In the genomic region with DNA sequence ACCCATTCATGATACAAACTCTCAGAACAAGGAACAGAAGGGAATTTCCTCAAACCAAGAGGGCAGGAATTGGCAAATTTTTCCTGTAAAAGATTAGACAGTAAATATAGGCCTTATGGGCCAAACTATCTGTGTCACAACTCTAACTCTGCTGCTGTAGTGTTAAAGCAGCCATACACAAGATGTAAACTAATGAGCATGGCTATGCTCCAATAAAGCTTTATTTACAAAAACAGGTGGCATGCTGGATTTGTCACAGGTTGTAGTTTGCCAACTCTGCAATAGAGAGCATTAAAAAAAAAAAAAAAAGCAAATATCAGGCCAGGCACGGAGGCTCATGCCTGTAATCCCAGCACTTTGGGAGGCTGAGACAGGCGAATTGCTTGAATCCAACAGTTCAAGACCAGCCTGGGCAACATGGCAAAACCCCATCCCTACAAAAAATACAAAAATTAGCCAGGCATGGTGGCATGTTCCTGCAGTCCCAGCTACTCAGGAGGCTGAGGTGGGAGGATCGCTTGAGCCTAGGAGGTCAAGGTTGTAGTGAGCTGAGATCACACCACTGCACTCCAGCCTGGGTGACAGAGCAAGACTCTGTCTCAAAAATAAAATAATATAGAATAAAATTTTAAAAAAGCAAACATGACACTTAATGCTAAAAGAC, we compare ENCODE assay signal across 9 cellular contexts. TPM values are rescaled to one million over a fixed set of nuclear protein-coding genes. Genes with fewer than 3 reads are reported as not detected.
"Had no signal": no experiment of that assay in that cellular context is flagged by ENCODE, and none has a peak within 500 bp of the region (broad histone marks: within the 10 kb centered on the region; RNA-seq: fewer than 3 reads in every experiment).

No MANE protein-coding gene starts in this region.

RNA-seq across cellular contexts. Expression of a gene that starts 24.7 kb away (rescaled TPM):
- total RNA-seq: epithelial cell of proximal tubule; fibroblast of villous mesenchyme; mammary epithelial cell; mucosa of gallbladder; natural killer cell; sciatic nerve; T-helper 1 cell treated with Interleukin-12 subunit alpha and Interleukin-12 subunit beta and Interleukin-4 antibody, amounts not matched to agents 30 ng/mL and 1 ng/mL, for 36 hours; temporal lobe; upper lobe of left lung had no signal

RNA-seq across cellular contexts. Expression of a gene that starts 31.0 kb away (rescaled TPM):
- total RNA-seq: epithelial cell of proximal tubule, fibroblast of villous mesenchyme, mammary epithelial cell, mucosa of gallbladder, temporal lobe had no signal
